Comparison of ENCODE assay signal across 8 cellular contexts in the genomic region with DNA sequence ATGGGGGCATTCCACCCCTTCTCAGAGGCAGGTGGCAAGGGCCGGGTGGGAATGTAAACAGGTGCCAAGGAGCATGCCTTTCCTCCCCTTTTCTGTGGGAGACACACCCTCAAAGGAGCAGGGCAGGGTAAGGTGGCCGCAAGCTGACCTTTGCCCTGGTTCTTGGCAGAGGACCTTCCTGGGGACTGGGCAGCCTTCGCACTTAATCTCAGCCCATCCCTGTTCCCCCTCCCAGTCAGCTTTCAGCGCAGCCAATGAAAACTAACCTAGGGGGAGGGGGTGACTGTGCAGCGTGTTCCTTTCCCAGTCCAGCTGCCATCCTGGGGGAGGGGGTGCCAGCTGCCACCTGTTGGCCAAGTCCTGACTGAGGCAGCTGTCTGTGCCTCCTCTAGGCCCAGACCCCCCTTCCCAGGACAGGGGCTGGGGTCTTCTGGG. TPM values are rescaled to one million over a fixed set of nuclear protein-coding genes. Genes with fewer than 3 reads are reported as not detected.
DNase-seq lines count a peak whose midpoint lies in the region; ATAC-seq, FAIRE-seq and TF ChIP-seq lines count a peak whose summit lies in the region.

No MANE protein-coding gene starts in this region.

- H3K4me3 ChIP-seq in GM12865 (ENCODE audit: low read depth, low read length) (peak overlapping the region; percentile 98), H1 (ENCODE audit: extremely low read depth in 1 of 4, insufficient read depth in 2 of 4, low read depth in 3 of 4, low read length in 4 of 4) (peak overlapping the region in 3 of 4 experiments; percentile 97 to 99 (median 98); a peak in 6 of 8 replicates)

- TF ChIP-seq RAD21 in H1 (IDR thresholded peaks at IDR 0.05 in 1 of 2, conservative IDR thresholded peaks at IDR 0.05 in 1 of 2; ENCODE audit: low read depth in 2 of 2, low read length in 2 of 2): no peak

- H3K18ac ChIP-seq in H1 (ENCODE audit: extremely low read depth, low read length): peak overlapping the region; percentile 76; the same call in 1 of the 2 replicates

- peak overlapping the region; percentile 99 for H2BK5ac ChIP-seq in H1 (ENCODE audit: low read depth, low read length)

- WGBS in H1 (ENCODE audit: extremely low coverage in 1 of 2, insufficient coverage in 1 of 2, insufficient read length in 1 of 2, insufficient replicate concordance in 2 of 2, low coverage in 1 of 2, low lambda C conversion rate in 2 of 2, missing lambda C conversion rate in 1 of 2), 2 experiments: 57% methylated on average over 5 of the region's 5 CpGs; no CpG with 5 or more reads in 1 of the 2 experiments

- H4K5ac ChIP-seq in H1 (ENCODE audit: insufficient read length, low read depth, low read length): no peak overlapping the region

- no peak overlapping the region for H2BK120ac ChIP-seq in H1 (replicated peaks; ENCODE audit: low read depth, low read length)

- H3K79me2 ChIP-seq in H1 (ENCODE audit: control insufficient read depth in 1 of 2, insufficient read depth in 2 of 2, low read length in 2 of 2): peaks cover 19 to 44% of the 10 kb centered on the region in 2 experiments

- peaks cover 0 to 30% (median 25%) of the 10 kb centered on the region in 4 experiments; a peak in 6 of 7 replicates for H3K4me1 ChIP-seq in H1 (replicated peaks in 1 of 4; ENCODE audit: control insufficient read depth in 3 of 4, insufficient read depth in 4 of 4, low read length in 3 of 4)

- peaks cover 30 to 48% (median 33%) of the 10 kb centered on the region in 4 experiments for H3K36me3 ChIP-seq in H1 (ENCODE audit: control insufficient read depth in 2 of 4, insufficient read depth in 4 of 4, low read length in 3 of 4)

- no peaks in the 10 kb centered on the region for H3K9me3 ChIP-seq in H1 (ENCODE audit: insufficient read depth in 2 of 2, low read depth in 1 of 2, low read length in 1 of 2)

- H3K56ac ChIP-seq in H1 (replicated peaks; ENCODE audit: insufficient read length, low read depth, low read length): no peak overlapping the region

- H3K79me1 ChIP-seq in H1 (ENCODE audit: low read depth, low read length): peaks cover 14% of the 10 kb centered on the region

- TF ChIP-seq CTCF in GM12865 (IDR thresholded peaks at IDR 0.05; ENCODE audit: insufficient read depth, low read depth, low read length, missing control alignments): no peak
- no peak for TF ChIP-seq CTCF in H1 (IDR thresholded peaks at IDR 0.05; ENCODE audit: control extremely low read depth in 1 of 3, insufficient read depth in 1 of 3, low read depth in 1 of 3, low read length in 3 of 3)

- no peak for DNase-seq in GM12865 (ENCODE audit: low read depth)
- DNase-seq in NCI-H82 treated with DMSO at 0.1 percent for 48 hours (lab: John Stamatoyannopoulos, UW; ENCODE audit: unreplicated experiment): peak; percentile 90
- peak in 1 of 2 experiments; percentile 72 for DNase-seq in H1 (ENCODE audit: low read depth in 1 of 2, low spot score in 2 of 2)
- peak; percentile 50 for DNase-seq in occipital lobe (lab: John Stamatoyannopoulos, UW)
- DNase-seq in ecto neural progenitor cell (ENCODE audit: low spot score): no peak
- no peak for DNase-seq in activated effector memory CD4-positive, alpha-beta T cell treated with Interleukin-2 at 50 U/mL for 16 hours
- no peak for DNase-seq in cerebellum (ENCODE audit: low spot score)

- peak overlapping the region; percentile 31; the same call in 1 of the 2 replicates for H2BK15ac ChIP-seq in H1 (ENCODE audit: low read length)

- peaks cover 23% of the 10 kb centered on the region for H3K23me2 ChIP-seq in H1 (ENCODE audit: low read depth, low read length)

- H2BK12ac ChIP-seq in H1 (ENCODE audit: low read depth, low read length): peak overlapping the region; percentile 52; the same call in 1 of the 2 replicates

- CTCF ChIA-PET in H1 (lab: Charles Lee; ENCODE audit: partially characterized antibody): interaction anchor here (0.9 to 11.7 kb wide), 7 partner anchors 16 to 163 kb away, joined by 3 to 316 read pairs (median 3); a partner anchor contains a TSS

- H3K27ac ChIP-seq in H1 (ENCODE audit: low read depth, low read length): peak overlapping the region; percentile 98

- no peak overlapping the region for H3K14ac ChIP-seq in H1 (ENCODE audit: insufficient read length)

- no peak overlapping the region for H4K91ac ChIP-seq in H1 (replicated peaks; ENCODE audit: insufficient read length, low read length)

- H3K27me3 ChIP-seq in H1 (replicated peaks in 1 of 4; ENCODE audit: control insufficient read depth in 3 of 4, extremely low read depth in 1 of 4, insufficient read depth in 3 of 4, low read length in 3 of 4): no peaks in the 10 kb centered on the region

- H3K4me2 ChIP-seq in H1 (ENCODE audit: insufficient read depth in 1 of 2, low read depth in 2 of 2, low read length in 2 of 2): peak overlapping the region; percentile 92 to 93

- peak overlapping the region; percentile 58; the same call in 1 of the 2 replicates for H4K8ac ChIP-seq in H1 (ENCODE audit: extremely low read depth, insufficient read depth, low read length)

- peak overlapping the region in 2 of 4 experiments; percentile 48 to 98; a peak in 4 of 7 replicates for H3K9ac ChIP-seq in H1 (replicated peaks in 1 of 4; ENCODE audit: extremely low read depth in 1 of 4, low read depth in 3 of 4, low read length in 3 of 4)

- no peak overlapping the region for H3K23ac ChIP-seq in H1 (ENCODE audit: insufficient read length)

- no peak for TF ChIP-seq EP300 in H1 (IDR thresholded peaks at IDR 0.05; ENCODE audit: borderline replicate concordance in 1 of 2, low read depth in 2 of 2, low read length in 2 of 2)

- no peak overlapping the region for H2BK20ac ChIP-seq in H1 (ENCODE audit: low read length)

- peak overlapping the region; percentile 93 for H2AK5ac ChIP-seq in H1 (ENCODE audit: low read depth, low read length)

- no peak for FAIRE-seq in H1 (lab: Jason Lieb, UNC)

- POLR2A ChIA-PET in H1 (lab: Charles Lee; ENCODE audit: partially characterized antibody): interaction anchor here (0.8 to 15.3 kb wide), 15 partner anchors 8 to 166 kb away, joined by 3 to 813 read pairs (median 5); a partner anchor contains a TSS

- peaks cover 30 to 34% of the 10 kb centered on the region in 2 experiments for H4K20me1 ChIP-seq in H1 (replicated peaks in 1 of 2; ENCODE audit: control insufficient read depth in 1 of 2, insufficient read depth in 2 of 2, low read length in 2 of 2)

- no peak overlapping the region for H2AFZ ChIP-seq in H1 (ENCODE audit: low read length)

- ATAC-seq in HG02884 (IDR thresholded peaks at IDR 0.05; ENCODE audit: unreplicated experiment): no peak

- peak in 1 of 2 experiments; percentile 63; a peak in 2 of 3 replicates for TF ChIP-seq POLR2A in H1 (IDR thresholded peaks at IDR 0.05; ENCODE audit: control extremely low read depth in 1 of 2, low read depth in 2 of 2, low read length in 2 of 2)

- no peak overlapping the region for H3K4ac ChIP-seq in H1 (replicated peaks; ENCODE audit: insufficient read length, low read depth, low read length)

RNA-seq across cellular contexts. Expression of a gene that starts 2.8 kb away (rescaled TPM):
- 167 TPM in 2 replicates for total RNA-seq in H1 (2021; fragmentation: NEBNext Ultra II Directional; extraction: Animal tissue kit (Norgen Biotek cat#: 25700))
- 170 and 282 TPM in 2 replicates for polyA plus RNA-seq in H1 (2011; rRNA removed)
- polyA plus RNA-seq in H1 (2011; cell fraction: cytosol; rRNA removed): 199 TPM
- polyA plus RNA-seq in H1 (2011; cell fraction: nucleus; rRNA removed): 535 TPM
- polyA plus RNA-seq in H1 (2012, experiment 1 of 2): 73.4 to 130 TPM (median 126 TPM) in 4 replicates
- 133 TPM for polyA plus RNA-seq in H1 (2012, experiment 2 of 2)
- polyA plus RNA-seq in H1 (2013, experiment 1 of 2): 141 TPM
- 132 TPM for polyA plus RNA-seq in H1 (2013, experiment 2 of 2)
- polyA minus RNA-seq in H1 (2011; rRNA and poly(A)+ RNA removed): 127 and 172 TPM in 2 replicates
- polyA minus RNA-seq in H1 (2011; cell fraction: cytosol; rRNA and poly(A)+ RNA removed): 127 TPM
- 288 TPM for polyA minus RNA-seq in H1 (2011; cell fraction: nucleus; rRNA and poly(A)+ RNA removed)
- total RNA-seq in occipital lobe (35.6 TPM), cerebellum (32.8 TPM)

RNA-seq across cellular contexts. Expression of a gene that starts 18.0 kb away (rescaled TPM):
- total RNA-seq in H1 (2021; fragmentation: NEBNext Ultra II Directional; extraction: Animal tissue kit (Norgen Biotek cat#: 25700)): 14.9 and 16.8 TPM in 2 replicates
- polyA plus RNA-seq in H1 (2011; rRNA removed): 23.3 and 23.4 TPM in 2 replicates
- 30.0 TPM for polyA plus RNA-seq in H1 (2011; cell fraction: cytosol; rRNA removed)
- polyA plus RNA-seq in H1 (2011; cell fraction: nucleus; rRNA removed): 57.5 TPM
- 19.9 to 22.9 TPM (median 20.6 TPM) in 4 replicates for polyA plus RNA-seq in H1 (2012, experiment 1 of 2)
- 12.2 TPM for polyA plus RNA-seq in H1 (2012, experiment 2 of 2)
- polyA plus RNA-seq in H1 (2013, experiment 1 of 2): 12.7 TPM
- 10.6 TPM for polyA plus RNA-seq in H1 (2013, experiment 2 of 2)
- 57.7 and 64.5 TPM in 2 replicates for polyA minus RNA-seq in H1 (2011; rRNA and poly(A)+ RNA removed)
- polyA minus RNA-seq in H1 (2011; cell fraction: cytosol; rRNA and poly(A)+ RNA removed): 11.2 TPM
- polyA minus RNA-seq in H1 (2011; cell fraction: nucleus; rRNA and poly(A)+ RNA removed): 46.1 TPM
- 0.62 TPM for total RNA-seq in occipital lobe
- 2.2 TPM for total RNA-seq in cerebellum

RNA-seq across cellular contexts. Expression of a gene that starts 20.6 kb away (rescaled TPM):
- 40.7 and 45.3 TPM in 2 replicates for total RNA-seq in H1 (2021; fragmentation: NEBNext Ultra II Directional; extraction: Animal tissue kit (Norgen Biotek cat#: 25700))
- 101 and 128 TPM in 2 replicates for polyA plus RNA-seq in H1 (2011; rRNA removed)
- polyA plus RNA-seq in H1 (2011; cell fraction: cytosol; rRNA removed): 68.5 TPM
- 49.5 TPM for polyA plus RNA-seq in H1 (2011; cell fraction: nucleus; rRNA removed)
- polyA plus RNA-seq in H1 (2012, experiment 1 of 2): 52.1 to 60.3 TPM (median 56.3 TPM) in 4 replicates
- polyA plus RNA-seq in H1 (2012, experiment 2 of 2): 75.5 TPM
- polyA plus RNA-seq in H1 (2013, experiment 1 of 2): 78.2 TPM
- 86.3 TPM for polyA plus RNA-seq in H1 (2013, experiment 2 of 2)
- polyA minus RNA-seq in H1 (2011; rRNA and poly(A)+ RNA removed): 56.0 and 64.2 TPM in 2 replicates
- polyA minus RNA-seq in H1 (2011; cell fraction: cytosol; rRNA and poly(A)+ RNA removed): 19.7 TPM
- 40.5 TPM for polyA minus RNA-seq in H1 (2011; cell fraction: nucleus; rRNA and poly(A)+ RNA removed)
- total RNA-seq in occipital lobe (not detected), cerebellum (1.5 TPM)

RNA-seq across cellular contexts. Expression of a gene that starts 26.8 kb away (rescaled TPM):
- total RNA-seq in H1 (2021; fragmentation: NEBNext Ultra II Directional; extraction: Animal tissue kit (Norgen Biotek cat#: 25700)): 2,145 and 2,163 TPM in 2 replicates
- 884 and 1,227 TPM in 2 replicates for polyA plus RNA-seq in H1 (2011; rRNA removed)
- polyA plus RNA-seq in H1 (2011; cell fraction: cytosol; rRNA removed): 1,258 TPM
- polyA plus RNA-seq in H1 (2011; cell fraction: nucleus; rRNA removed): 306 TPM
- polyA plus RNA-seq in H1 (2012, experiment 1 of 2): 2,135 to 2,354 TPM (median 2,206 TPM) in 4 replicates
- 1,447 TPM for polyA plus RNA-seq in H1 (2012, experiment 2 of 2)
- polyA plus RNA-seq in H1 (2013, experiment 1 of 2): 3,898 TPM
- 3,934 TPM for polyA plus RNA-seq in H1 (2013, experiment 2 of 2)
- polyA minus RNA-seq in H1 (2011; rRNA and poly(A)+ RNA removed): 698 and 961 TPM in 2 replicates
- 469 TPM for polyA minus RNA-seq in H1 (2011; cell fraction: cytosol; rRNA and poly(A)+ RNA removed)
- polyA minus RNA-seq in H1 (2011; cell fraction: nucleus; rRNA and poly(A)+ RNA removed): 493 TPM
- total RNA-seq in occipital lobe: 414 TPM
- total RNA-seq in cerebellum: 170 TPM

RNA-seq across cellular contexts. Expression of a gene that starts 29.0 kb away (rescaled TPM):
- 236 and 237 TPM in 2 replicates for total RNA-seq in H1 (2021; fragmentation: NEBNext Ultra II Directional; extraction: Animal tissue kit (Norgen Biotek cat#: 25700))
- polyA plus RNA-seq in H1 (2011; rRNA removed): 305 and 317 TPM in 2 replicates
- polyA plus RNA-seq in H1 (2011; cell fraction: cytosol; rRNA removed): 271 TPM
- 400 TPM for polyA plus RNA-seq in H1 (2011; cell fraction: nucleus; rRNA removed)
- 251 to 292 TPM (median 264 TPM) in 4 replicates for polyA plus RNA-seq in H1 (2012, experiment 1 of 2)
- 494 TPM for polyA plus RNA-seq in H1 (2012, experiment 2 of 2)
- 193 TPM for polyA plus RNA-seq in H1 (2013, experiment 1 of 2)
- 187 TPM for polyA plus RNA-seq in H1 (2013, experiment 2 of 2)
- 277 and 302 TPM in 2 replicates for polyA minus RNA-seq in H1 (2011; rRNA and poly(A)+ RNA removed)
- polyA minus RNA-seq in H1 (2011; cell fraction: cytosol; rRNA and poly(A)+ RNA removed): 114 TPM
- 81.9 TPM for polyA minus RNA-seq in H1 (2011; cell fraction: nucleus; rRNA and poly(A)+ RNA removed)
- total RNA-seq in occipital lobe: 10.6 TPM
- total RNA-seq in cerebellum: 17.4 TPM

Comparison
In these comparisons a context has a peak if more than half of its experiments do, and no peak if none do; other contexts are left out.
1. DNase-seq: peak in NCI-H82 treated with DMSO at 0.1 percent for 48 hours (single experiment) and occipital lobe (single experiment); none in GM12865 (single experiment), ecto neural progenitor cell (single experiment), activated effector memory CD4-positive, alpha-beta T cell treated with Interleukin-2 at 50 U/mL for 16 hours (single experiment) and cerebellum (single experiment).
2. RNA of a gene that starts 20.6 kb away (total RNA-seq): 40.7 to 45.3 TPM in H1; 1.5 TPM in cerebellum (single experiment) and not detected in occipital lobe (single experiment); every median in the first group is over 10 times any median in the second.